Comparison of ENCODE assay signal across 1 cellular context in the genomic region with DNA sequence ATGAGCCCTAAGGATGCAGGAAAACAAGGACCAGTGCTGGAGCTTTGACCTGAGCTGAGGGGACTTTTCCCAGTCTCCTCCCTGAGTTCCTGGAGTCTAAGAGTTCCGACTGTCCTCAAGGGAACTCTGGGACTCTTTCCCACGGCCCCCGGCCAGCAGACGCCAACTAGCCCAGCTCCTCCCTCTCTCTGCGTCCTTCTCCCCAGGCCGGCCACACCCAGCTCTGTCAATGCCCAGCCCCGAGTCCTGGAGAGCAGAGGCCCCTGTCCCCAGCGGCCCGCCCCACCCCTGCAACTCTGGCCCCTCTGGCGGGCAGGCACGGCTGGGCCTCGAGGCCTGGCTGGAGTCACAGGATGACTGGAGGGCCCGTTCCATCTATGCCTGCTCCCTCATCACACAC.
TF ChIP-seq lines count a peak whose summit lies in the region.

No MANE protein-coding gene starts in this region.

TF ChIP-seq in HepG2, 621 proteins besides CTCF, POLR2A, EP300 and RAD21 (continued from another document and continues in another):
- TF ChIP-seq ZNF264 (CRISPR knock-in tag; IDR thresholded peaks at IDR 0.05) (no peak), NFKB2 (CRISPR knock-in tag; IDR thresholded peaks at IDR 0.05; ENCODE audit: borderline replicate concordance) (peak; percentile 24; the same call in 1 of the 2 replicates), FOXK1 (CRISPR knock-in tag; IDR thresholded peaks at IDR 0.05; ENCODE audit: borderline replicate concordance, low read depth) (no peak), MTA1 (CRISPR knock-in tag; IDR thresholded peaks at IDR 0.05; ENCODE audit: borderline replicate concordance) (0 out of 2 replicates have a peak, but pooled peaks have one; percentile 18), HOXA7 (CRISPR knock-in tag; IDR thresholded peaks at IDR 0.05) (no peak), RXRA (CRISPR knock-in tag; IDR thresholded peaks at IDR 0.05) (peak; percentile 80), ZSCAN12 (CRISPR knock-in tag; IDR thresholded peaks at IDR 0.05) (no peak), HNRNPL (IDR thresholded peaks at IDR 0.05; ENCODE audit: low read depth, low read length) (peak; percentile 39; the same call in 1 of the 2 replicates), AKNA (CRISPR knock-in tag; IDR thresholded peaks at IDR 0.05; ENCODE audit: borderline replicate concordance) (no peak), PHF21A (CRISPR knock-in tag; IDR thresholded peaks at IDR 0.05) (peak; percentile 89), HOXA3 (CRISPR knock-in tag; IDR thresholded peaks at IDR 0.05) (0 out of 2 replicates have a peak, but pooled peaks have one; percentile 18), AHR (CRISPR knock-in tag; IDR thresholded peaks at IDR 0.05) (0 out of 2 replicates have a peak, but pooled peaks have one; percentile 30), ZNF543 (CRISPR knock-in tag; IDR thresholded peaks at IDR 0.05) (0 out of 2 replicates have a peak, but pooled peaks have one; percentile 28), ZNF12 (CRISPR knock-in tag; IDR thresholded peaks at IDR 0.05) (no peak), ZFP91 (CRISPR knock-in tag; IDR thresholded peaks at IDR 0.05; ENCODE audit: borderline replicate concordance) (peak; percentile 64; the same call in 1 of the 2 replicates), ZNF691 (CRISPR knock-in tag; IDR thresholded peaks at IDR 0.05; ENCODE audit: borderline replicate concordance, low read depth) (peak; percentile 45; the same call in 1 of the 2 replicates), HNF1A (IDR thresholded peaks at IDR 0.05; ENCODE audit: low read depth) (peak; percentile 18; the same call in 1 of the 2 replicates), HNF1A (CRISPR knock-in tag; IDR thresholded peaks at IDR 0.05; ENCODE audit: borderline replicate concordance) (peak; percentile 29; the same call in 1 of the 2 replicates), FOSL2 (CRISPR knock-in tag; IDR thresholded peaks at IDR 0.05) (0 out of 2 replicates have a peak, but pooled peaks have one; percentile 8), MEIS2 (CRISPR knock-in tag; IDR thresholded peaks at IDR 0.05) (peak; percentile 17; the same call in 1 of the 2 replicates), ZNF121 (CRISPR knock-in tag; IDR thresholded peaks at IDR 0.05) (peak; percentile 90), SAP130 (CRISPR knock-in tag; IDR thresholded peaks at IDR 0.05; ENCODE audit: low read depth) (peak; percentile 47; the same call in 1 of the 2 replicates)
- TF ChIP-seq, protein P1, sequence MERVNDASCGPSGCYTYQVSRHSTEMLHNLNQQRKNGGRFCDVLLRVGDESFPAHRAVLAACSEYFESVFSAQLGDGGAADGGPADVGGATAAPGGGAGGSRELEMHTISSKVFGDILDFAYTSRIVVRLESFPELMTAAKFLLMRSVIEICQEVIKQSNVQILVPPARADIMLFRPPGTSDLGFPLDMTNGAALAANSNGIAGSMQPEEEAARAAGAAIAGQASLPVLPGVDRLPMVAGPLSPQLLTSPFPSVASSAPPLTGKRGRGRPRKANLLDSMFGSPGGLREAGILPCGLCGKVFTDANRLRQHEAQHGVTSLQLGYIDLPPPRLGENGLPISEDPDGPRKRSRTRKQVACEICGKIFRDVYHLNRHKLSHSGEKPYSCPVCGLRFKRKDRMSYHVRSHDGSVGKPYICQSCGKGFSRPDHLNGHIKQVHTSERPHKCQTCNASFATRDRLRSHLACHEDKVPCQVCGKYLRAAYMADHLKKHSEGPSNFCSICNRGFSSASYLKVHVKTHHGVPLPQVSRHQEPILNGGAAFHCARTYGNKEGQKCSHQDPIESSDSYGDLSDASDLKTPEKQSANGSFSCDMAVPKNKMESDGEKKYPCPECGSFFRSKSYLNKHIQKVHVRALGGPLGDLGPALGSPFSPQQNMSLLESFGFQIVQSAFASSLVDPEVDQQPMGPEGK (CRISPR knock-in tag; IDR thresholded peaks at IDR 0.05): peak; percentile 72
- TF ChIP-seq, protein P2, sequence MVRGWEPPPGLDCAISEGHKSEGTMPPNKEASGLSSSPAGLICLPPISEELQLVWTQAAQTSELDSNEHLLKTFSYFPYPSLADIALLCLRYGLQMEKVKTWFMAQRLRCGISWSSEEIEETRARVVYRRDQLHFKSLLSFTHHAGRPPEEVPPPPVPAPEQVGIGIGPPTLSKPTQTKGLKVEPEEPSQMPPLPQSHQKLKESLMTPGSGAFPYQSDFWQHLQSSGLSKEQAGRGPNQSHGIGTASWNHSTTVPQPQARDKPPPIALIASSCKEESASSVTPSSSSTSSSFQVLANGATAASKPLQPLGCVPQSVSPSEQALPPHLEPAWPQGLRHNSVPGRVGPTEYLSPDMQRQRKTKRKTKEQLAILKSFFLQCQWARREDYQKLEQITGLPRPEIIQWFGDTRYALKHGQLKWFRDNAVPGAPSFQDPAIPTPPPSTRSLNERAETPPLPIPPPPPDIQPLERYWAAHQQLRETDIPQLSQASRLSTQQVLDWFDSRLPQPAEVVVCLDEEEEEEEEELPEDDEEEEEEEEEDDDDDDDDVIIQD (CRISPR knock-in tag; IDR thresholded peaks at IDR 0.05; ENCODE audit: low read depth): 0 out of 2 replicates have a peak, but pooled peaks have one; percentile 43
- TF ChIP-seq, protein P3, sequence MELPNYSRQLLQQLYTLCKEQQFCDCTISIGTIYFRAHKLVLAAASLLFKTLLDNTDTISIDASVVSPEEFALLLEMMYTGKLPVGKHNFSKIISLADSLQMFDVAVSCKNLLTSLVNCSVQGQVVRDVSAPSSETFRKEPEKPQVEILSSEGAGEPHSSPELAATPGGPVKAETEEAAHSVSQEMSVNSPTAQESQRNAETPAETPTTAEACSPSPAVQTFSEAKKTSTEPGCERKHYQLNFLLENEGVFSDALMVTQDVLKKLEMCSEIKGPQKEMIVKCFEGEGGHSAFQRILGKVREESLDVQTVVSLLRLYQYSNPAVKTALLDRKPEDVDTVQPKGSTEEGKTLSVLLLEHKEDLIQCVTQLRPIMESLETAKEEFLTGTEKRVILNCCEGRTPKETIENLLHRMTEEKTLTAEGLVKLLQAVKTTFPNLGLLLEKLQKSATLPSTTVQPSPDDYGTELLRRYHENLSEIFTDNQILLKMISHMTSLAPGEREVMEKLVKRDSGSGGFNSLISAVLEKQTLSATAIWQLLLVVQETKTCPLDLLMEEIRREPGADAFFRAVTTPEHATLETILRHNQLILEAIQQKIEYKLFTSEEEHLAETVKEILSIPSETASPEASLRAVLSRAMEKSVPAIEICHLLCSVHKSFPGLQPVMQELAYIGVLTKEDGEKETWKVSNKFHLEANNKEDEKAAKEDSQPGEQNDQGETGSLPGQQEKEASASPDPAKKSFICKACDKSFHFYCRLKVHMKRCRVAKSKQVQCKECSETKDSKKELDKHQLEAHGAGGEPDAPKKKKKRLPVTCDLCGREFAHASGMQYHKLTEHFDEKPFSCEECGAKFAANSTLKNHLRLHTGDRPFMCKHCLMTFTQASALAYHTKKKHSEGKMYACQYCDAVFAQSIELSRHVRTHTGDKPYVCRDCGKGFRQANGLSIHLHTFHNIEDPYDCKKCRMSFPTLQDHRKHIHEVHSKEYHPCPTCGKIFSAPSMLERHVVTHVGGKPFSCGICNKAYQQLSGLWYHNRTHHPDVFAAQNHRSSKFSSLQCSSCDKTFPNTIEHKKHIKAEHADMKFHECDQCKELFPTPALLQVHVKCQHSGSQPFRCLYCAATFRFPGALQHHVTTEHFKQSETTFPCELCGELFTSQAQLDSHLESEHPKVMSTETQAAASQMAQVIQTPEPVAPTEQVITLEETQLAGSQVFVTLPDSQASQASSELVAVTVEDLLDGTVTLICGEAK (IDR thresholded peaks at IDR 0.05): no peak
- TF ChIP-seq, protein P3 (CRISPR knock-in tag; IDR thresholded peaks at IDR 0.05): no peak
